16 cellular contexts compared by ENCODE assay signal in genomic region chr5:143527808-143528207, GRCh38.
DNase-seq lines count a peak whose midpoint lies in the region; ATAC-seq and TF ChIP-seq lines count a peak whose summit lies in the region.
"Had no signal": no experiment of that assay in that cellular context is flagged by ENCODE, and none has a peak within 500 bp of the region (broad histone marks: within the 10 kb centered on the region; RNA-seq: fewer than 3 reads in every experiment).

No MANE protein-coding gene starts in this region.

- TF ChIP-seq CTCF in heart left ventricle (IDR thresholded peaks at IDR 0.05) = no peak

- no peaks in the 10 kb centered on the region for H3K4me1 ChIP-seq in heart left ventricle
- H3K4me1 ChIP-seq: ascending aorta had no signal

- intact Hi-C loops in heart left ventricle (cut with DNase I) = no loop called here

- no peak overlapping the region for H3K4me3 ChIP-seq in MG63
- H3K4me3 ChIP-seq in heart left ventricle = no peak overlapping the region
- H3K4me3 ChIP-seq: ascending aorta had no signal

- H3K27ac ChIP-seq in heart left ventricle = no peak overlapping the region
- H3K27ac ChIP-seq: ascending aorta had no signal

- peaks cover 6% of the 10 kb centered on the region for H3K9me3 ChIP-seq in MG63
- peaks cover 0 to 5% (median 0%) of the 10 kb centered on the region in 12 donors for H3K9me3 ChIP-seq in heart left ventricle
- H3K9me3 ChIP-seq: ascending aorta had no signal

- WGBS in heart left ventricle, 4 donors = 84 to 96% (median 95%) methylated on average over 4 of the region's 4 CpGs

- H3K27me3 ChIP-seq in MG63 = no peaks in the 10 kb centered on the region
- no peaks in the 10 kb centered on the region for H3K27me3 ChIP-seq in heart left ventricle
- H3K27me3 ChIP-seq: ascending aorta had no signal

- no peak for TF ChIP-seq POLR2A in heart left ventricle (IDR thresholded peaks at IDR 0.05)

- peak; percentile 63 for DNase-seq in ELR (ENCODE audit: low read depth)
- DNase-seq in SHP77 treated with DMSO at 0.1 percent for 48 hours (lab: John Stamatoyannopoulos, UW) = peak; percentile 6
- DNase-seq in iris pigment epithelial cell (ENCODE audit: low read depth) = peak; percentile 59
- no peak for DNase-seq in MG63
- DNase-seq in heart left ventricle = no peak
- no peak for DNase-seq in foreskin melanocyte
- DNase-seq: activated CD4-positive, CD25-positive, alpha-beta regulatory T cell treated with anti-CD3 and anti-CD28 coated beads, Interleukin-2, amount 50 U/mL, for 72 hours; activated T-cell treated with anti-CD3 and anti-CD28 coated beads, Interleukin-2, amount 50 U/mL, for 1 hour; DMS79; KG1; naive thymus-derived CD8-positive, alpha-beta T cell; right cardiac atrium had no signal

- ATAC-seq in HG02852 (IDR thresholded peaks at IDR 0.05; ENCODE audit: unreplicated experiment) (peak; percentile 48), heart left ventricle (no peak), GM21529 (IDR thresholded peaks at IDR 0.05; ENCODE audit: unreplicated experiment) (no peak)
- ATAC-seq: HCT116; naive thymus-derived CD8-positive, alpha-beta T cell; right cardiac atrium had no signal

- H3K36me3 ChIP-seq in MG63 (no peaks in the 10 kb centered on the region), heart left ventricle (no peaks in the 10 kb centered on the region)
- H3K36me3 ChIP-seq: ascending aorta had no signal

Comparison
In these comparisons a context has a peak if more than half of its experiments do, and no peak if none do; other contexts are left out.
1. DNase-seq: peak in ELR (single experiment), SHP77 treated with DMSO at 0.1 percent for 48 hours (single experiment) and iris pigment epithelial cell (single experiment); none in MG63 (single experiment), heart left ventricle (0 of 5) and foreskin melanocyte (single experiment).